ENCODE assay signal across 10 cellular contexts in the genomic region with DNA sequence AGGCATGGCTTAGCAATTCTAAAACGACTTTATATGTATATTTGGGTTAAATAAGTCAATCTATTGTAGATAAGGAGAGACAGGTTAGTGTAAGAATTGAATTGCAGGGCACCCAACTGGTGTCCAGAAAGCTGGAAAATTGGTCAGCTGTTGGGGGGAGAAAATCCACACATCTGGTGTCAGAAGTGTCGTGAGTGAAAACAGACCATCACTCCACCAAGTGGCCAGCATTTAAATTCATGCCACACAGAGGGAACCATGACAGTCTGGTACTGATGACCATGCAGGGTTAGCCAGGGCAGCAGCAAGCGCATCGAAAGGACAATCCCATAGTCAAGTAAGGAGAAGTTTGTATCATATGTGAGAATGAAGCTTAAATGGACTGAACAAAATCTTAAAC. TPM values are rescaled to one million over a fixed set of nuclear protein-coding genes. Genes with fewer than 3 reads are reported as not detected.
DNase-seq lines count a peak whose midpoint lies in the region; ATAC-seq and TF ChIP-seq lines count a peak whose summit lies in the region.
"Had no signal": no experiment of that assay in that cellular context is flagged by ENCODE, and none has a peak within 500 bp of the region (broad histone marks: within the 10 kb centered on the region; RNA-seq: fewer than 3 reads in every experiment).

No MANE protein-coding gene starts in this region.

- peaks cover 6% of the 10 kb centered on the region for H3K4me1 Mint-ChIP-seq in endothelial cell (ENCODE audit: unreplicated experiment)
- no peaks in the 10 kb centered on the region for H3K4me1 Mint-ChIP-seq in mesothelial cell of epicardium

- ATAC-seq in GM21723 (IDR thresholded peaks at IDR 0.05; ENCODE audit: unreplicated experiment) (no peak), HG03108 (IDR thresholded peaks at IDR 0.05; ENCODE audit: unreplicated experiment) (no peak)

- H3K4me3 Mint-ChIP-seq in endothelial cell (ENCODE audit: unreplicated experiment) (no peak overlapping the region), mesothelial cell of epicardium (no peak overlapping the region)

- TF ChIP-seq CTCF in GM10266 (IDR thresholded peaks at IDR 0.05; ENCODE audit: control insufficient read depth, insufficient read depth, low read depth, missing control alignments), result peak; percentile 21
- TF ChIP-seq CTCF in endothelial cell (IDR thresholded peaks at IDR 0.05; ENCODE audit: unreplicated experiment), result no peak
- TF ChIP-seq CTCF in mesothelial cell of epicardium (IDR thresholded peaks at IDR 0.05; ENCODE audit: unreplicated experiment), result no peak

- no peak overlapping the region for H3K27ac Mint-ChIP-seq in endothelial cell (ENCODE audit: unreplicated experiment)
- H3K27ac Mint-ChIP-seq in mesothelial cell of epicardium, result no peak overlapping the region

- no peaks in the 10 kb centered on the region for H3K9me3 Mint-ChIP-seq in endothelial cell (ENCODE audit: unreplicated experiment)
- H3K9me3 Mint-ChIP-seq in mesothelial cell of epicardium, result no peaks in the 10 kb centered on the region

- DNase-seq in GM10266 (ENCODE audit: extremely low spot score) (no peak), NCI-H69 (lab: John Stamatoyannopoulos, UW) (peak; percentile 38), endothelial cell (ENCODE audit: low spot score) (peak; percentile 11), nucleus accumbens (lab: John Stamatoyannopoulos, UW) (peak in 35 of 56 donors; percentile 5 to 57 (median 25)), mesothelial cell of epicardium (ENCODE audit: low spot score in 2 of 2, unreplicated experiment in 2 of 2) (no peak)
- DNase-seq: NCI-H1694, T-helper 9 cell had no signal

- H3K27me3 Mint-ChIP-seq in endothelial cell (ENCODE audit: unreplicated experiment), result no peaks in the 10 kb centered on the region
- H3K27me3 Mint-ChIP-seq in mesothelial cell of epicardium (ENCODE audit: low read depth), result no peaks in the 10 kb centered on the region

- no peaks in the 10 kb centered on the region for H3K36me3 Mint-ChIP-seq in endothelial cell (ENCODE audit: low read depth, unreplicated experiment)
- H3K36me3 Mint-ChIP-seq in mesothelial cell of epicardium, result no peaks in the 10 kb centered on the region

RNA-seq across cellular contexts. Expression of a gene that starts 11.7 kb away (rescaled TPM):
- total RNA-seq in endothelial cell (ENCODE audit: unreplicated experiment) (not detected), mesothelial cell of epicardium (0.07 TPM in 1 of 3 replicates, not detected in the others)
- total RNA-seq: temporal lobe had no signal

RNA-seq across cellular contexts. Expression of a gene that starts 18.8 kb away (rescaled TPM):
- total RNA-seq in endothelial cell (ENCODE audit: unreplicated experiment), result 30.3 TPM
- 57.4 to 60.4 TPM (median 58.3 TPM) in 3 replicates for total RNA-seq in mesothelial cell of epicardium

RNA-seq across cellular contexts. Expression of a gene that starts 18.8 kb away (rescaled TPM):
- 85.9 TPM for total RNA-seq in endothelial cell (ENCODE audit: unreplicated experiment)
- 105 to 113 TPM (median 111 TPM) in 3 replicates for total RNA-seq in mesothelial cell of epicardium

Comparison
In these comparisons a context has a peak if more than half of its experiments do, and no peak if none do; other contexts are left out.
1. DNase-seq: peak in NCI-H69 (single experiment), endothelial cell (single experiment) and nucleus accumbens (35 of 56); none in GM10266 (single experiment) and mesothelial cell of epicardium (0 of 2).